In the genomic region with DNA sequence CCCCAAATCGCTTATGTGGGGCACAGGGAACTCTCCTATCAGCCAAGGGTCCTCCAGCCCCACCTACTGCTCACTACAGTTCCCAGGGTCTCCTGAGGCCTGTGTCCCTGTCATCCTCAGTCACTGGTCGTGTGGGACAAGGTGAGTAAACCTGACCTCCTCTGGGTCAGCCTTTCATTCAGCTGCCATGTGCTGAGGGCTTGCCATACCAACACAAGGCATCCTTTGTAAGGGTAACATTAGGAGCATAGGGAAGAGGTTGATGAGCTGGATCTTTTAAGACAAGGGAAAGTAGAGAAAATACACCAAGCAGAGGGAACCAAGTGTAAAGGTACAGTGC, we compare ENCODE assay signal across 8 cellular contexts. TPM values are rescaled to one million over a fixed set of nuclear protein-coding genes. Genes with fewer than 3 reads are reported as not detected.
DNase-seq lines count a peak whose midpoint lies in the region; ATAC-seq lines count a peak whose summit lies in the region.
"Had no signal": no experiment of that assay in that cellular context is flagged by ENCODE, and none has a peak within 500 bp of the region (broad histone marks: within the 10 kb centered on the region; RNA-seq: fewer than 3 reads in every experiment).

No MANE protein-coding gene starts in this region.

- peaks cover 0 to 11% (median under 1%) of the 10 kb centered on the region in 11 experiments; a peak in 6 of 22 replicates for H4K20me1 ChIP-seq in BLaER1 treated with 17β-estradiol and CSF1 and Interleukin-3, amounts not matched to agents 10 nM and 100 nM

- in situ Hi-C loops in SK-MEL-5 (cut with HindIII; ENCODE audit: low pct_unique_long_range_greater_than_20kb, low sequenced_read_pairs) = no loop called here

- no peak for ATAC-seq in HG03439 (IDR thresholded peaks at IDR 0.05; ENCODE audit: unreplicated experiment)
- ATAC-seq in GM19463 (IDR thresholded peaks at IDR 0.05; ENCODE audit: unreplicated experiment) = no peak

- H3K27ac ChIP-seq in BLaER1 treated with 17β-estradiol and CSF1 and Interleukin-3, amounts not matched to agents 10 nM and 100 nM = peak overlapping the region; percentile 14 to 70 (median 47); a peak in 17 of 22 replicates

- no peaks in the 10 kb centered on the region for H3K9me3 ChIP-seq in BLaER1 treated with 17β-estradiol and CSF1 and Interleukin-3, amounts not matched to agents 10 nM and 100 nM (replicated peaks in 1 of 11)

- H3K36me3 ChIP-seq in BLaER1 treated with 17β-estradiol and CSF1 and Interleukin-3, amounts not matched to agents 10 nM and 100 nM = peaks cover 38 to 55% (median 52%) of the 10 kb centered on the region in 11 experiments

- H3K4me1 ChIP-seq in BLaER1 treated with 17β-estradiol and CSF1 and Interleukin-3, amounts not matched to agents 10 nM and 100 nM = peaks cover 37 to 65% (median 50%) of the 10 kb centered on the region in 10 experiments

- H3K9ac ChIP-seq in BLaER1 treated with 17β-estradiol and CSF1 and Interleukin-3, amounts not matched to agents 10 nM and 100 nM = no peak overlapping the region; a peak in 1 of 22 replicates

- peak overlapping the region in 9 of 11 experiments; percentile 11 to 88 (median 73); a peak in 13 of 22 replicates for H3K4me2 ChIP-seq in BLaER1 treated with 17β-estradiol and CSF1 and Interleukin-3, amounts not matched to agents 10 nM and 100 nM

- no peak overlapping the region for H3K4me3 ChIP-seq in BLaER1 treated with 17β-estradiol and CSF1 and Interleukin-3, amounts not matched to agents 10 nM and 100 nM

- no peaks in the 10 kb centered on the region for H3K27me3 ChIP-seq in BLaER1 treated with 17β-estradiol and CSF1 and Interleukin-3, amounts not matched to agents 10 nM and 100 nM

- DNase-seq in SK-MEL-5 (ENCODE audit: low read depth, low spot score) (peak; percentile 78), kidney tubule cell (ENCODE audit: low spot score) (peak; percentile 13), superior temporal gyrus (ENCODE audit: extremely low spot score) (no peak)
- DNase-seq: retina, SW 1271 had no signal

RNA-seq across cellular contexts. Expression of gene SNAPIN, which starts 11.2 kb away (rescaled TPM):
- 91.1 and 101 TPM in 2 replicates for total RNA-seq in SK-MEL-5 (2014; rRNA removed; shearing (Covaris generic))
- 75.1 and 97.1 TPM in 2 replicates for polyA plus RNA-seq in SK-MEL-5 (2015; cell fraction: cytosol; rRNA removed)
- 44.5 and 54.5 TPM in 2 replicates for polyA plus RNA-seq in SK-MEL-5 (2015; cell fraction: nucleus; rRNA removed)

RNA-seq across cellular contexts. Expression of gene CHTOP, which starts 13.5 kb away (rescaled TPM):
- total RNA-seq in SK-MEL-5 (2014; rRNA removed; shearing (Covaris generic)) = 59.3 and 62.0 TPM in 2 replicates
- polyA plus RNA-seq in SK-MEL-5 (2015; cell fraction: cytosol; rRNA removed) = 74.5 and 81.5 TPM in 2 replicates
- 162 and 170 TPM in 2 replicates for polyA plus RNA-seq in SK-MEL-5 (2015; cell fraction: nucleus; rRNA removed)

RNA-seq across cellular contexts. Expression of gene S100A1, which starts 19.1 kb away (rescaled TPM):
- 563 and 586 TPM in 2 replicates for total RNA-seq in SK-MEL-5 (2014; rRNA removed; shearing (Covaris generic))
- 710 and 1,025 TPM in 2 replicates for polyA plus RNA-seq in SK-MEL-5 (2015; cell fraction: cytosol; rRNA removed)
- polyA plus RNA-seq in SK-MEL-5 (2015; cell fraction: nucleus; rRNA removed) = 77.5 and 80.9 TPM in 2 replicates

RNA-seq across cellular contexts. Expression of gene S100A13, which starts 20.0 kb away (rescaled TPM):
- 247 and 266 TPM in 2 replicates for total RNA-seq in SK-MEL-5 (2014; rRNA removed; shearing (Covaris generic))
- polyA plus RNA-seq in SK-MEL-5 (2015; cell fraction: cytosol; rRNA removed) = 226 and 315 TPM in 2 replicates
- polyA plus RNA-seq in SK-MEL-5 (2015; cell fraction: nucleus; rRNA removed) = 102 and 111 TPM in 2 replicates

RNA-seq across cellular contexts. Expression of gene ILF2, which starts 23.4 kb away (rescaled TPM):
- 415 and 443 TPM in 2 replicates for total RNA-seq in SK-MEL-5 (2014; rRNA removed; shearing (Covaris generic))
- polyA plus RNA-seq in SK-MEL-5 (2015; cell fraction: cytosol; rRNA removed) = 304 and 352 TPM in 2 replicates
- 218 and 277 TPM in 2 replicates for polyA plus RNA-seq in SK-MEL-5 (2015; cell fraction: nucleus; rRNA removed)
